24 cellular contexts compared by ENCODE assay signal in the genomic region with DNA sequence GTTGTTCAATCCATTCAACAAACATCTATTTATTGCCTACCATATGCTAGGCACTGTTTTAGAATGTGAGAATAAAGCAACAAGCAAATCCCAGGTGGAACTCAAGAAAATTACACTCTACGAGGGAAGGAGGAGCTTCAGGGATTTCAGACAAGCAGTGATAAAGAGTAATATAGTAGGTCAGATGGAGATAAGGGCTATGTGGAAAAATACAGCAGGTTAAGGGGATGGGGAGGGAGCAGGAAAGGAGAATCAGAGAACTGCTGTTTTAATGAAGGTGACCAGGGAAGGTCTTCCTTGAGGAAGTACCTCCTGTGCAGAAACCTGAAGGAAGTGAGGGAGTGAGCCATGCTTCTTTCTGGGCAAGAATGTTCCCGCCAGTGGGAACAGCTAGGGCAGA.
"Had no signal": no experiment of that assay in that cellular context is flagged by ENCODE, and none has a peak within 500 bp of the region (broad histone marks: within the 10 kb centered on the region; RNA-seq: fewer than 3 reads in every experiment).

No MANE protein-coding gene starts in this region.

- H3K9me3 ChIP-seq: SK-N-SH had no signal

- H3K4me1 Mint-ChIP-seq: IgD-negative memory B cell, T-cell had no signal

- ATAC-seq: HepG2, K562, T-cell had no signal

- DNase-seq: Kasumi-1, MM.1S, NCI-H1092 treated with DMSO at 0.1 percent for 48 hours, NCI-H1436, NCI-H187, NCI-H2029, NCI-H2081 treated with DMSO at 0.1 percent for 48 hours, NCI-H2171, NCI-H226, NCI-H446, NCI-H510A, NCI-H524 treated with DMSO at 0.1 percent for 48 hours, NCI-H69, NCI-H774, SHP77, SK-N-SH, SW 1271, T-cell had no signal

- H3K4me3 ChIP-seq: K562 had no signal

- H3K4me3 Mint-ChIP-seq: IgD-negative memory B cell, T-cell had no signal

- H3K9me2 ChIP-seq: SK-N-SH had no signal

- H3K27ac ChIP-seq: KMS-11, RWPE1 had no signal

- H3K9me3 Mint-ChIP-seq: IgD-negative memory B cell, T-cell had no signal

- FAIRE-seq: HepG2, K562, RCC 7860 had no signal

- H3K27ac Mint-ChIP-seq: IgD-negative memory B cell, T-cell had no signal

- H3K9ac ChIP-seq: KMS-11, SK-N-SH had no signal

- H3K4me2 ChIP-seq: KMS-11, SK-N-SH had no signal

- H3K36me3 Mint-ChIP-seq: IgD-negative memory B cell, T-cell had no signal
